1 cellular context compared by ENCODE assay signal in genomic region chr19:17457621-17458020, GRCh38.
TF ChIP-seq lines count a peak whose summit lies in the region.

No MANE protein-coding gene starts in this region.

TF ChIP-seq in IMR-90, 13 proteins besides CTCF, POLR2A, EP300 and RAD21 (continued from another document):
- TF ChIP-seq, protein P1, sequence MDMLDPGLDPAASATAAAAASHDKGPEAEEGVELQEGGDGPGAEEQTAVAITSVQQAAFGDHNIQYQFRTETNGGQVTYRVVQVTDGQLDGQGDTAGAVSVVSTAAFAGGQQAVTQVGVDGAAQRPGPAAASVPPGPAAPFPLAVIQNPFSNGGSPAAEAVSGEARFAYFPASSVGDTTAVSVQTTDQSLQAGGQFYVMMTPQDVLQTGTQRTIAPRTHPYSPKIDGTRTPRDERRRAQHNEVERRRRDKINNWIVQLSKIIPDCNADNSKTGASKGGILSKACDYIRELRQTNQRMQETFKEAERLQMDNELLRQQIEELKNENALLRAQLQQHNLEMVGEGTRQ (IDR thresholded peaks at IDR 0.05; ENCODE audit: low read depth, low read length) = no peak
- TF ChIP-seq RFX5 (IDR thresholded peaks at IDR 0.05; ENCODE audit: low read depth, low read length) (no peak), MXI1 (IDR thresholded peaks at IDR 0.05; ENCODE audit: borderline replicate concordance, low read depth, low read length) (no peak), BHLHE40 (IDR thresholded peaks at IDR 0.05; ENCODE audit: low read depth, low read length) (no peak), CHD1 (IDR thresholded peaks at IDR 0.05; ENCODE audit: low read depth, low read length) (no peak), MAFK (IDR thresholded peaks at IDR 0.05; ENCODE audit: low read depth, low read length) (no peak), NFE2L2 (IDR thresholded peaks at IDR 0.05; ENCODE audit: low read depth, low read length) (no peak), FOS (IDR thresholded peaks at IDR 0.05; ENCODE audit: low read depth, low read length) (no peak), SMC3 (IDR thresholded peaks at IDR 0.05; ENCODE audit: low read depth, low read length) (no peak), ELK1 (IDR thresholded peaks at IDR 0.05; ENCODE audit: borderline replicate concordance, low read depth, low read length) (no peak), CEBPB (IDR thresholded peaks at IDR 0.05; ENCODE audit: low read depth, low read length) (no peak), MAZ (IDR thresholded peaks at IDR 0.05; ENCODE audit: borderline replicate concordance, low read depth, low read length) (no peak)
TF ChIP-seq in IMR-90: peak in this region for 0.
